In the genomic region with DNA sequence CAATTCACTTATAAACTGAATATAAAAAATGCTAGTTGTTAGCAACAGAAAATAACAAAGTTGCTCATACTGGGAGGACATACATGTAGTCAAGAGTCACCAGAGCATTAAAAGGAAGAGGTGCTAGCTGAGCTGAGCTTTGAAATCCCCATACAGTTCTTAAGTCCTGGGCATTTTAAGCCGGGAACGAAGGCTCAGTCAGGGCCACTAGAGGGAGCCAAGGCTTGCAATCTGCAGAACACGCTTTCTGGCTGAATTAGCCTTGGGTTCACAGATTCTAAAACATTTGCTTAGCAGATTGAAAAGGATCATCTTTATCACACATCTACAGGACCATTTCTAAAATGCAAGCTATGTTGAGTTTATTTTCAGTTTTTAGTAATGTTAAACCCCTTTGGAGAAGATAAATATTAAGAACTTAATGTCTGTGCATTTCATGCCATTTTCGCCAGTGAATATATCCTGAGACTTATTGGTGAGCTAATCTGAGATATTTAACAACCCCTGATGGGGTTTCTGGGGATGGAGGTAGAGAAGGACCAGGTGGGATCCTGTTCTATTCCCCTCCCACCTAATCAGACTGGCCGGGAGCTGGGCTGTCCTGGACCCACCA, we compare ENCODE assay signal across 1 cellular context.
TF ChIP-seq lines count a peak whose summit lies in the region.

No MANE protein-coding gene starts in this region.

TF ChIP-seq in HepG2, 621 proteins besides CTCF, POLR2A, EP300 and RAD21:
- TF ChIP-seq ZSCAN25 (CRISPR knock-in tag; IDR thresholded peaks at IDR 0.05) (no peak), ZFP91 (CRISPR knock-in tag; IDR thresholded peaks at IDR 0.05; ENCODE audit: borderline replicate concordance) (no peak), CCDC6 (CRISPR knock-in tag; IDR thresholded peaks at IDR 0.05) (no peak), RERE (CRISPR knock-in tag; IDR thresholded peaks at IDR 0.05; ENCODE audit: low read depth) (no peak), XRCC5 (optimal IDR thresholded peaks at IDR 0.05; ENCODE audit: low read length) (peak; percentile 71), ZNF484 (CRISPR knock-in tag; IDR thresholded peaks at IDR 0.05; ENCODE audit: borderline replicate concordance, low read depth) (no peak), SMC3 (IDR thresholded peaks at IDR 0.05; ENCODE audit: low read length) (peak; percentile 58; the same call in 1 of the 2 replicates), PAXIP1 (CRISPR knock-in tag; conservative IDR thresholded peaks at IDR 0.05) (no peak), SNAPC2 (CRISPR knock-in tag; IDR thresholded peaks at IDR 0.05) (no peak), SMAD1 (CRISPR knock-in tag; IDR thresholded peaks at IDR 0.05; ENCODE audit: borderline replicate concordance, low read depth) (no peak), ZNF781 (CRISPR knock-in tag; IDR thresholded peaks at IDR 0.05; ENCODE audit: borderline replicate concordance, not compliant biosample characterization) (no peak), STAG1 (CRISPR knock-in tag; IDR thresholded peaks at IDR 0.05) (peak; percentile 84), MIER3 (CRISPR knock-in tag; IDR thresholded peaks at IDR 0.05; ENCODE audit: borderline replicate concordance) (no peak), HNF4G (IDR thresholded peaks at IDR 0.05; ENCODE audit: borderline replicate concordance, low read depth, low read length) (no peak), HNF4G (CRISPR knock-in tag; IDR thresholded peaks at IDR 0.05; ENCODE audit: borderline replicate concordance, low read depth) (no peak), TBX3 (IDR thresholded peaks at IDR 0.05; ENCODE audit: borderline replicate concordance) (no peak), PPARG (CRISPR knock-in tag; conservative IDR thresholded peaks at IDR 0.05) (no peak), YY1 (IDR thresholded peaks at IDR 0.05; ENCODE audit: insufficient read depth, insufficient replicate concordance, low read depth, low read length) (no peak), ZNF224 (CRISPR knock-in tag; IDR thresholded peaks at IDR 0.05) (no peak)
- TF ChIP-seq, protein P1, sequence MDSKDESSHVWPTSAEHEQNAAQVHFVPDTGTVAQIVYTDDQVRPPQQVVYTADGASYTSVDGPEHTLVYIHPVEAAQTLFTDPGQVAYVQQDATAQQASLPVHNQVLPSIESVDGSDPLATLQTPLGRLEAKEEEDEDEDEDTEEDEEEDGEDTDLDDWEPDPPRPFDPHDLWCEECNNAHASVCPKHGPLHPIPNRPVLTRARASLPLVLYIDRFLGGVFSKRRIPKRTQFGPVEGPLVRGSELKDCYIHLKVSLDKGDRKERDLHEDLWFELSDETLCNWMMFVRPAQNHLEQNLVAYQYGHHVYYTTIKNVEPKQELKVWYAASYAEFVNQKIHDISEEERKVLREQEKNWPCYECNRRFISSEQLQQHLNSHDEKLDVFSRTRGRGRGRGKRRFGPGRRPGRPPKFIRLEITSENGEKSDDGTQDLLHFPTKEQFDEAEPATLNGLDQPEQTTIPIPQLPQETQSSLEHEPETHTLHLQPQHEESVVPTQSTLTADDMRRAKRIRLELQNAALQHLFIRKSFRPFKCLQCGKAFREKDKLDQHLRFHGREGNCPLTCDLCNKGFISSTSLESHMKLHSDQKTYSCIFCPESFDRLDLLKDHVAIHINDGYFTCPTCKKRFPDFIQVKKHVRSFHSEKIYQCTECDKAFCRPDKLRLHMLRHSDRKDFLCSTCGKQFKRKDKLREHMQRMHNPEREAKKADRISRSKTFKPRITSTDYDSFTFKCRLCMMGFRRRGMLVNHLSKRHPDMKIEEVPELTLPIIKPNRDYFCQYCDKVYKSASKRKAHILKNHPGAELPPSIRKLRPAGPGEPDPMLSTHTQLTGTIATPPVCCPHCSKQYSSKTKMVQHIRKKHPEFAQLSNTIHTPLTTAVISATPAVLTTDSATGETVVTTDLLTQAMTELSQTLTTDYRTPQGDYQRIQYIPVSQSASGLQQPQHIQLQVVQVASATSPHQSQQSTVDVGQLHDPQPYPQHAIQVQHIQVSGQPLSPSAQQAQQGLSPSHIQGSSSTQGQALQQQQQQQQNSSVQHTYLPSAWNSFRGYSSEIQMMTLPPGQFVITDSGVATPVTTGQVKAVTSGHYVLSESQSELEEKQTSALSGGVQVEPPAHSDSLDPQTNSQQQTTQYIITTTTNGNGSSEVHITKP (CRISPR knock-in tag; IDR thresholded peaks at IDR 0.05; ENCODE audit: low read depth), result no peak
